In genomic region chr11:1571760-1572199, GRCh38 we compare ENCODE assay signal across 9 cellular contexts. TPM values are rescaled to one million over a fixed set of nuclear protein-coding genes. Genes with fewer than 3 reads are reported as not detected.
DNase-seq lines count a peak whose midpoint lies in the region; TF ChIP-seq lines count a peak whose summit lies in the region.
"Had no signal": no experiment of that assay in that cellular context is flagged by ENCODE, and none has a peak within 500 bp of the region (broad histone marks: within the 10 kb centered on the region; RNA-seq: fewer than 3 reads in every experiment).

No MANE protein-coding gene starts in this region.

- peaks cover 5% of the 10 kb centered on the region for H3K36me3 Mint-ChIP-seq in MCF 10A (ENCODE audit: insufficient read depth, unreplicated experiment)
- H3K36me3 Mint-ChIP-seq: natural killer cell had no signal

- WGBS in mammary epithelial cell (ENCODE audit: low coverage, missing lambda C conversion rate) = no CpG with 5 or more reads among the region's 91 CpGs

- intact Hi-C loops in breast epithelium (cut with DNase I; ENCODE audit: low total_unique reads) (no loop called here), MCF 10A (cut with micrococcal nuclease) (no loop called here), mammary epithelial cell (cut with micrococcal nuclease) (loop anchor here (2.0 to 5.0 kb wide), 4 partner anchors 25 to 264 kb away; partner anchors contain the start of gene TOLLIP), uterus (cut with DNase I; ENCODE audit: low total_unique reads) (no loop called here), OCI-LY7 (cut with micrococcal nuclease; ENCODE audit: unreplicated experiment) (loop anchor here (10.0 kb wide), 1 partner anchor 367 kb away; no protein-coding TSS in a partner anchor)

- dilution Hi-C loops in mammary epithelial cell (cut with HindIII; ENCODE audit: low sequenced_read_pairs) = no loop called here

- H3K9me3 ChIP-seq in breast epithelium = no peaks in the 10 kb centered on the region
- H3K9me3 ChIP-seq in mammary epithelial cell (replicated peaks; ENCODE audit: insufficient read depth, low read length) = no peaks in the 10 kb centered on the region
- H3K9me3 ChIP-seq in mononuclear cell (ENCODE audit: low read depth, low read length) = no peaks in the 10 kb centered on the region
- H3K9me3 ChIP-seq in uterus = no peaks in the 10 kb centered on the region
- H3K9me3 ChIP-seq in OCI-LY7 (ENCODE audit: low read length) = no peaks in the 10 kb centered on the region

- H3K27ac Mint-ChIP-seq in MCF 10A (ENCODE audit: low read depth, unreplicated experiment) = no peak overlapping the region

- H3K4me3 Mint-ChIP-seq in MCF 10A (ENCODE audit: unreplicated experiment) = no peak overlapping the region

- peaks cover 3% of the 10 kb centered on the region for H4K20me1 ChIP-seq in mammary epithelial cell (ENCODE audit: insufficient read depth, low read length)
- H4K20me1 ChIP-seq in OCI-LY7 (ENCODE audit: insufficient read depth, low read length) = no peaks in the 10 kb centered on the region

- H3K4me3 ChIP-seq in breast epithelium (peak overlapping the region; percentile 50 to 77 (median 61)), mammary epithelial cell (replicated peaks in 1 of 3; ENCODE audit: insufficient read depth in 1 of 3, low read depth in 2 of 3, low read length in 3 of 3) (peak overlapping the region in 1 of 3 experiments; percentile 38), mononuclear cell (ENCODE audit: low read length) (peak overlapping the region; percentile 20), uterus (peak overlapping the region; percentile 38 to 53), OCI-LY7 (ENCODE audit: low read depth, low read length, poor library complexity, severe bottlenecking) (no peak overlapping the region)

- peaks cover 11% of the 10 kb centered on the region for H3K4me1 Mint-ChIP-seq in MCF 10A (ENCODE audit: insufficient read depth, unreplicated experiment)

- H3K4me1 ChIP-seq in breast epithelium (peaks cover 0 to 7% of the 10 kb centered on the region in 2 donors), mammary epithelial cell (ENCODE audit: insufficient read depth, low read length) (peaks cover 10% of the 10 kb centered on the region), mononuclear cell (ENCODE audit: insufficient read depth, low read length) (peaks cover 25% of the 10 kb centered on the region), uterus (peaks cover 0 to 36% of the 10 kb centered on the region in 2 donors), OCI-LY7 (ENCODE audit: insufficient read depth, low read length, poor library complexity, severe bottlenecking) (peaks cover 13% of the 10 kb centered on the region)

- H3K4me2 ChIP-seq in mammary epithelial cell (ENCODE audit: insufficient read depth, low read depth, low read length) (peak overlapping the region; percentile 74), OCI-LY7 (ENCODE audit: low read length) (no peak overlapping the region)

- POLR2A ChIA-PET in MCF 10A (lab: Yijun Ruan, JAX) (interaction anchor here (0.8 kb wide), 1 partner anchor 12 kb away, joined by 4 read pairs; no protein-coding TSS in a partner anchor), OCI-LY7 (lab: Charles Lee) (interaction anchor here (0.6 kb wide), 1 partner anchor 54 kb away, joined by 3 read pairs; no protein-coding TSS in a partner anchor)

- no peak for DNase-seq in breast epithelium (ENCODE audit: low spot score in 2 of 2)
- DNase-seq in MCF 10A (ENCODE audit: unreplicated experiment) = no peak
- DNase-seq in mammary epithelial cell = no peak
- no peak for DNase-seq in uterus
- no peak for DNase-seq in NCI-H2227 (lab: John Stamatoyannopoulos, UW; ENCODE audit: unreplicated experiment)
- DNase-seq in NCI-H2227 treated with DMSO at 0.1 percent for 48 hours (lab: John Stamatoyannopoulos, UW) = no peak
- DNase-seq in OCI-LY7 (ENCODE audit: low spot score) = no peak

- in situ Hi-C loops in mammary epithelial cell (cut with MboI; ENCODE audit: low sequenced_read_pairs in 2 of 2) = no loop called here

- H3K27me3 ChIP-seq in breast epithelium = peaks cover 0 to 15% of the 10 kb centered on the region in 2 donors
- H3K27me3 ChIP-seq in mammary epithelial cell (ENCODE audit: insufficient read depth, low read length) = peaks cover 8% of the 10 kb centered on the region
- peaks cover 30% of the 10 kb centered on the region for H3K27me3 ChIP-seq in mononuclear cell (ENCODE audit: insufficient read depth, low read length)
- H3K27me3 ChIP-seq in uterus = peaks cover 0 to 5% of the 10 kb centered on the region in 2 donors

- no peaks in the 10 kb centered on the region for H3K9me3 Mint-ChIP-seq in MCF 10A (ENCODE audit: unreplicated experiment)
- H3K9me3 Mint-ChIP-seq: natural killer cell had no signal

- no TSS peak for BruUV-seq in MCF 10A (replicated peaks; lab: Mats Ljungman, UMichigan)
- no TSS peak for BruUV-seq in mammary epithelial cell (replicated peaks; lab: Mats Ljungman, UMichigan)
- no TSS peak for BruUV-seq in OCI-LY7 (replicated peaks; lab: Mats Ljungman, UMichigan)

- H3K27ac ChIP-seq in breast epithelium (peak overlapping the region; percentile 72 to 75), mammary epithelial cell (ENCODE audit: insufficient read depth, low read depth, low read length) (no peak overlapping the region), uterus (peak overlapping the region; percentile 58 to 78), OCI-LY7 (ENCODE audit: low read depth, low read length, poor library complexity, severe bottlenecking) (no peak overlapping the region)

- no peak overlapping the region for H2AFZ ChIP-seq in mammary epithelial cell (ENCODE audit: low read depth, low read length)
- no peak overlapping the region for H2AFZ ChIP-seq in OCI-LY7 (ENCODE audit: low read length)

- no peaks in the 10 kb centered on the region for H3K36me3 ChIP-seq in breast epithelium
- H3K36me3 ChIP-seq in mammary epithelial cell (ENCODE audit: insufficient read depth, low read length) = no peaks in the 10 kb centered on the region
- no peaks in the 10 kb centered on the region for H3K36me3 ChIP-seq in uterus
- H3K36me3 ChIP-seq in OCI-LY7 (ENCODE audit: insufficient read depth, low read length) = no peaks in the 10 kb centered on the region

- TF ChIP-seq CTCF in breast epithelium (IDR thresholded peaks at IDR 0.05) (no peak), MCF 10A (IDR thresholded peaks at IDR 0.05; ENCODE audit: unreplicated experiment) (no peak), mammary epithelial cell (conservative IDR thresholded peaks at IDR 0.05 in 1 of 2, IDR thresholded peaks at IDR 0.05 in 1 of 2; ENCODE audit: extremely low read depth in 1 of 2, insufficient read depth in 1 of 2, low read depth in 1 of 2, low read length in 2 of 2) (no peak), uterus (IDR thresholded peaks at IDR 0.05) (no peak), OCI-LY7 (conservative IDR thresholded peaks at IDR 0.05; ENCODE audit: low read length) (no peak)

- no peaks in the 10 kb centered on the region for H3K79me2 ChIP-seq in mammary epithelial cell (ENCODE audit: insufficient read depth, low read length)
- H3K79me2 ChIP-seq in OCI-LY7 (ENCODE audit: insufficient read depth, low read depth, low read length) = no peaks in the 10 kb centered on the region

- TF ChIP-seq POLR2A in breast epithelium (IDR thresholded peaks at IDR 0.05) = no peak
- no peak for TF ChIP-seq POLR2A in uterus (IDR thresholded peaks at IDR 0.05)

- no peaks in the 10 kb centered on the region for H3K27me3 Mint-ChIP-seq in MCF 10A (ENCODE audit: insufficient read depth, unreplicated experiment)

- no peak overlapping the region for H3K9ac ChIP-seq in mammary epithelial cell (ENCODE audit: insufficient read depth, low read length)

- no peaks in the 10 kb centered on the region for H3K9me2 ChIP-seq in OCI-LY7 (ENCODE audit: insufficient read depth, low read length)

- CTCF ChIA-PET in MCF 10A (lab: Yijun Ruan, JAX) = no interaction called here
- CTCF ChIA-PET in mammary epithelial cell (lab: Charles Lee; ENCODE audit: low non-redundant PET) = interaction anchor here (0.5 kb wide), 1 partner anchor 19 kb away, joined by 3 read pairs; no protein-coding TSS in a partner anchor
- CTCF ChIA-PET in OCI-LY7 (lab: Charles Lee; ENCODE audit: unreplicated experiment) = interaction anchor here (0.6 kb wide), 1 partner anchor 25 kb away, joined by 3 read pairs; no protein-coding TSS in a partner anchor

RNA-seq across cellular contexts. Expression of gene DUSP8, which starts 0.3 kb away (rescaled TPM):
- total RNA-seq in breast epithelium = 1 to 10 TPM in 2 of 3 donors, under 1 TPM in 1; 0.80 to 2.9 (median 1.6) TPM
- total RNA-seq in MCF 10A (2022) = 10.4 and 17.6 TPM in 2 replicates
- 1 to 10 TPM; 1.2 to 1.4 TPM for total RNA-seq in mammary epithelial cell
- 0.33 TPM for polyA plus RNA-seq in mammary epithelial cell
- not detected for polyA minus RNA-seq in mammary epithelial cell
- 12.5 TPM for total RNA-seq in mononuclear cell
- total RNA-seq in uterus = 10 to 100 TPM in 1 of 4 donors, 1 to 10 TPM in 2, under 1 TPM in 1; under 0.01 to 21.7 (median 3.1) TPM
- total RNA-seq in OCI-LY7 (2014; rRNA removed; shearing (Covaris generic)) = not detected in 2 replicates
- total RNA-seq in OCI-LY7 (2022) = not detected in 2 replicates

RNA-seq across cellular contexts. Expression of gene KRTAP5-1, which starts 13.3 kb away (rescaled TPM):
- total RNA-seq in breast epithelium (not detected), MCF 10A (2022) (not detected in 2 replicates), mammary epithelial cell (not detected), mononuclear cell (not detected), uterus (not detected), OCI-LY7 (2022) (not detected in 2 replicates)
- polyA plus RNA-seq in mammary epithelial cell = not detected
- polyA minus RNA-seq in mammary epithelial cell = not detected
- total RNA-seq in OCI-LY7 (2014; rRNA removed; shearing (Covaris generic)) = not detected in 2 replicates
- total RNA-seq: natural killer cell had no signal

RNA-seq across cellular contexts. Expression of gene KRTAP5-2, which starts 26.3 kb away (rescaled TPM):
- total RNA-seq in breast epithelium = not detected
- not detected in 2 replicates for total RNA-seq in MCF 10A (2022)
- total RNA-seq in mammary epithelial cell = not detected
- polyA plus RNA-seq in mammary epithelial cell = not detected
- polyA minus RNA-seq in mammary epithelial cell = not detected
- total RNA-seq in mononuclear cell = not detected
- not detected for total RNA-seq in uterus
- not detected in 2 replicates for total RNA-seq in OCI-LY7 (2014; rRNA removed; shearing (Covaris generic))
- total RNA-seq in OCI-LY7 (2022) = not detected in 2 replicates
- total RNA-seq: natural killer cell had no signal

RNA-seq across cellular contexts. Expression of gene KRTAP5-3, which starts 36.5 kb away (rescaled TPM):
- total RNA-seq in breast epithelium = not detected
- total RNA-seq in MCF 10A (2022) = not detected in 2 replicates
- not detected for total RNA-seq in mammary epithelial cell
- polyA plus RNA-seq in mammary epithelial cell = not detected
- not detected for polyA minus RNA-seq in mammary epithelial cell
- total RNA-seq in mononuclear cell = not detected
- not detected for total RNA-seq in uterus
- total RNA-seq in OCI-LY7 (2014; rRNA removed; shearing (Covaris generic)) = not detected in 2 replicates
- total RNA-seq in OCI-LY7 (2022) = not detected in 2 replicates
- total RNA-seq: natural killer cell had no signal

RNA-seq across cellular contexts. Expression of gene KRTAP5-4, which starts 50.2 kb away (rescaled TPM):
- total RNA-seq in breast epithelium = not detected
- not detected in 2 replicates for total RNA-seq in MCF 10A (2022)
- total RNA-seq in mammary epithelial cell = not detected
- not detected for polyA plus RNA-seq in mammary epithelial cell
- not detected for polyA minus RNA-seq in mammary epithelial cell
- not detected for total RNA-seq in mononuclear cell
- total RNA-seq in uterus = not detected
- total RNA-seq in OCI-LY7 (2014; rRNA removed; shearing (Covaris generic)) = not detected in 2 replicates
- total RNA-seq in OCI-LY7 (2022) = not detected in 2 replicates
- total RNA-seq: natural killer cell had no signal

Comparison
In these comparisons a context has a peak if more than half of its experiments do, and no peak if none do; other contexts are left out.
1. H3K27ac ChIP-seq: peak in breast epithelium (2 of 2) and uterus (2 of 2); none in mammary epithelial cell (single experiment) and OCI-LY7 (single experiment).
2. intact Hi-C loops: an anchor here in mammary epithelial cell (2.0 to 5.0 kb wide) and OCI-LY7 (10.0 kb wide); none called in breast epithelium, MCF 10A and uterus.